In genomic region chr4:186039697-186040096, GRCh38 we compare ENCODE assay signal across 19 cellular contexts. TPM values are rescaled to one million over a fixed set of nuclear protein-coding genes. Genes with fewer than 3 reads are reported as not detected.
DNase-seq lines count a peak whose midpoint lies in the region; ATAC-seq and TF ChIP-seq lines count a peak whose summit lies in the region.
"Had no signal": no experiment of that assay in that cellular context is flagged by ENCODE, and none has a peak within 500 bp of the region (broad histone marks: within the 10 kb centered on the region; RNA-seq: fewer than 3 reads in every experiment).

No MANE protein-coding gene starts in this region.

- peaks cover 29% of the 10 kb centered on the region for H3K9me3 Mint-ChIP-seq in GM23338
- H3K9me3 Mint-ChIP-seq: activated T-helper 2 cell treated with anti-CD3 and anti-CD28 coated beads, Interferon-gamma antibody, Interleukin-2, Interleukin-4, amounts not matched to agents 10 μg/mL and 5 μg/mL and 100 μg/mL, durations not matched to agents 14 hours and 24 hours and 36 hours had no signal

- peaks cover 12% of the 10 kb centered on the region for H3K27me3 Mint-ChIP-seq in GM23338 (ENCODE audit: insufficient read depth, low read depth, poor library complexity)

- TF ChIP-seq POLR2A in gastroesophageal sphincter (IDR thresholded peaks at IDR 0.05) = peak in 1 of 2 donors; percentile 17
- TF ChIP-seq POLR2A in sigmoid colon (IDR thresholded peaks at IDR 0.05) = peak; percentile 29 to 49

- H3K36me3 ChIP-seq in GM23338 (ENCODE audit: insufficient read depth) = no peaks in the 10 kb centered on the region; the same call in 1 of the 2 replicates
- H3K36me3 ChIP-seq in gastroesophageal sphincter = no peaks in the 10 kb centered on the region
- H3K36me3 ChIP-seq in sigmoid colon = no peaks in the 10 kb centered on the region
- H3K36me3 ChIP-seq: breast epithelium had no signal

- H3K27me3 ChIP-seq in GM23338 (ENCODE audit: insufficient read depth) (no peaks in the 10 kb centered on the region), gastroesophageal sphincter (no peaks in the 10 kb centered on the region), sigmoid colon (no peaks in the 10 kb centered on the region)

- H3K27ac Mint-ChIP-seq in GM23338 = no peak overlapping the region
- H3K27ac Mint-ChIP-seq: activated CD8-positive, alpha-beta memory T cell treated with anti-CD3 and anti-CD28 coated beads, Interleukin-2, amount 10 ng/mL, durations not matched to agents 7 days and 5 days; activated T-helper 2 cell treated with anti-CD3 and anti-CD28 coated beads, Interferon-gamma antibody, Interleukin-2, Interleukin-4, amounts not matched to agents 10 μg/mL and 5 μg/mL and 100 μg/mL, durations not matched to agents 14 hours and 24 hours and 36 hours; immature natural killer cell; naive thymus-derived CD8-positive, alpha-beta T cell had no signal

- H3K9me3 ChIP-seq in gastroesophageal sphincter (peaks cover 0 to 1% (median 0%) of the 10 kb centered on the region in 3 donors), sigmoid colon (no peaks in the 10 kb centered on the region)
- H3K9me3 ChIP-seq: breast epithelium had no signal

- H3K36me3 Mint-ChIP-seq in GM23338 (ENCODE audit: low read depth) = peaks cover 27% of the 10 kb centered on the region
- H3K36me3 Mint-ChIP-seq: activated CD8-positive, alpha-beta memory T cell treated with anti-CD3 and anti-CD28 coated beads, Interleukin-2, amount 10 ng/mL, durations not matched to agents 7 days and 5 days; immature natural killer cell had no signal

- peaks cover 2% of the 10 kb centered on the region; the same call in 1 of the 2 replicates for H3F3A ChIP-seq in GM23338 (replicated peaks; ENCODE audit: low read depth)

- no peak overlapping the region for H3K27ac ChIP-seq in GM23338 (ENCODE audit: low read depth)
- H3K27ac ChIP-seq in gastroesophageal sphincter = peak overlapping the region; percentile 50 to 80 (median 73)
- peak overlapping the region; percentile 68 to 87 (median 74) for H3K27ac ChIP-seq in sigmoid colon
- H3K27ac ChIP-seq: breast epithelium, PC-9 had no signal

- no peak overlapping the region for H3K4me3 Mint-ChIP-seq in GM23338
- H3K4me3 Mint-ChIP-seq: activated CD8-positive, alpha-beta memory T cell treated with anti-CD3 and anti-CD28 coated beads, Interleukin-2, amount 10 ng/mL, durations not matched to agents 7 days and 5 days; immature natural killer cell; naive thymus-derived CD8-positive, alpha-beta T cell had no signal

- H3K4me1 Mint-ChIP-seq in GM23338 = peaks cover 6% of the 10 kb centered on the region
- H3K4me1 Mint-ChIP-seq: activated CD8-positive, alpha-beta memory T cell treated with anti-CD3 and anti-CD28 coated beads, Interleukin-2, amount 10 ng/mL, durations not matched to agents 7 days and 5 days; immature natural killer cell had no signal

- ATAC-seq in GM23338 (peak; percentile 50), gastroesophageal sphincter (peak; percentile 37), GM18873 (IDR thresholded peaks at IDR 0.05; ENCODE audit: low FRiP score, unreplicated experiment) (no peak)
- ATAC-seq: activated CD8-positive, alpha-beta memory T cell treated with anti-CD3 and anti-CD28 coated beads, Interleukin-2, amount 10 ng/mL, durations not matched to agents 7 days and 5 days; naive thymus-derived CD8-positive, alpha-beta T cell had no signal

- TF ChIP-seq EP300 in gastroesophageal sphincter (IDR thresholded peaks at IDR 0.05) = no peak
- peak in 1 of 4 donors; percentile 33 for TF ChIP-seq EP300 in sigmoid colon (IDR thresholded peaks at IDR 0.05)

- H3K4me3 ChIP-seq in GM23338 = no peak overlapping the region
- peak overlapping the region; percentile 0 to 21 for H3K4me3 ChIP-seq in gastroesophageal sphincter
- H3K4me3 ChIP-seq in sigmoid colon = peak overlapping the region in 3 of 4 donors; percentile 31 to 37 (median 32)
- H3K4me3 ChIP-seq: breast epithelium, PC-9, smooth muscle cell had no signal

- H3K4me1 ChIP-seq in GM23338 (ENCODE audit: insufficient read depth) (peaks cover 6% of the 10 kb centered on the region), gastroesophageal sphincter (peaks cover 2 to 27% (median 4%) of the 10 kb centered on the region in 3 donors), sigmoid colon (peaks cover 0 to 30% (median 15%) of the 10 kb centered on the region in 4 donors)
- H3K4me1 ChIP-seq: breast epithelium had no signal

- TF ChIP-seq CTCF in GM23338 (conservative IDR thresholded peaks at IDR 0.05; ENCODE audit: low read depth in 2 of 2) (no peak), gastroesophageal sphincter (IDR thresholded peaks at IDR 0.05) (no peak), sigmoid colon (IDR thresholded peaks at IDR 0.05) (no peak)

- H4K20me1 ChIP-seq in GM23338 (replicated peaks; ENCODE audit: insufficient read depth) = no peaks in the 10 kb centered on the region

- intact Hi-C loops in sigmoid colon (cut with DNase I) = loop anchor here (2.0 to 10.0 kb wide), 7 partner anchors 399 to 892 kb away; partner anchors contain the start of genes CCDC110, CFAP97, PDLIM3 and SNX25

- no peaks in the 10 kb centered on the region for H3K79me2 ChIP-seq in GM23338 (replicated peaks; ENCODE audit: insufficient read depth)

- H2AFZ ChIP-seq in GM23338 = peak overlapping the region; percentile 92
- H2AFZ ChIP-seq: PC-9 had no signal

- H3K9me2 ChIP-seq in GM23338 (ENCODE audit: insufficient read depth) = no peaks in the 10 kb centered on the region

- DNase-seq in NCI-H1092 treated with DMSO at 0.1 percent for 48 hours (lab: John Stamatoyannopoulos, UW) (peak; percentile 39), NCI-H1092 (lab: John Stamatoyannopoulos, UW) (no peak), GM23338 (ENCODE audit: low spot score) (peak; percentile 36), sigmoid colon (peak; percentile 76), SW480 (ENCODE audit: low spot score) (no peak), iPS-NIHi11 (ENCODE audit: low spot score) (no peak)
- DNase-seq: activated CD4-positive, alpha-beta T cell treated with anti-CD3 and anti-CD28 coated beads for 1 hour; activated CD8-positive, alpha-beta memory T cell treated with anti-CD3 and anti-CD28 coated beads, Interleukin-2, amount 10 ng/mL, durations not matched to agents 7 days and 5 days; erythroblast; glutamatergic neuron; immature natural killer cell; naive thymus-derived CD8-positive, alpha-beta T cell; PC-9; stimulated activated CD4-positive, alpha-beta T cell treated with anti-CD3 and anti-CD28 coated beads, Interleukin-4, amount 100 ng/mL, for 4 hours had no signal

- 22 to 48% methylated on average over 6 to 13 of the region's 16 CpGs for WGBS in gastroesophageal sphincter (ENCODE audit: low coverage in 1 of 2), 2 donors
- 54 to 68% methylated on average over 16 of the region's 16 CpGs for WGBS in sigmoid colon, 2 donors

- no peak overlapping the region for H3K4me2 ChIP-seq in GM23338
- H3K4me2 ChIP-seq: PC-9, smooth muscle cell had no signal

TF ChIP-seq in GM23338, 12 proteins besides CTCF, POLR2A, EP300 and RAD21 (continues in another document):
- TF ChIP-seq STAT1 (IDR thresholded peaks at IDR 0.05; ENCODE audit: unreplicated experiment) = no peak
- TF ChIP-seq EZH2 (IDR thresholded peaks at IDR 0.05; ENCODE audit: low read depth, unreplicated experiment) = no peak
- TF ChIP-seq ZNF331 (CRISPR knock-in tag; IDR thresholded peaks at IDR 0.05; ENCODE audit: low read depth) = no peak
- TF ChIP-seq CREB1 (CRISPR knock-in tag; IDR thresholded peaks at IDR 0.05; ENCODE audit: low read depth) = no peak
- TF ChIP-seq REST (IDR thresholded peaks at IDR 0.05; ENCODE audit: unreplicated experiment) = no peak
- no peak for TF ChIP-seq POLR2AphosphoS5 (IDR thresholded peaks at IDR 0.05; ENCODE audit: low read depth)

RNA-seq across cellular contexts. Expression of gene TLR3, which starts 29.3 kb away (rescaled TPM):
- total RNA-seq in GM23338 (2014; rRNA removed; shearing (Covaris generic)) = 0.27 and 0.38 TPM in 2 replicates
- 0.32 and 0.33 TPM in 2 replicates for polyA plus RNA-seq in GM23338 (2016; fragmentation: Nextera tagmentation; extraction: Ambion mirVana)
- total RNA-seq in gastroesophageal sphincter = 1 to 10 TPM; 4.3 to 8.4 (median 6.8) TPM
- total RNA-seq in sigmoid colon = 1 to 10 TPM; 3.0 to 8.2 (median 5.0) TPM
- 1 to 10 TPM; 1.8 to 5.2 (median 2.4) TPM for polyA plus RNA-seq in sigmoid colon
- total RNA-seq: activated T-helper 2 cell treated with anti-CD3 and anti-CD28 coated beads, Interferon-gamma antibody, Interleukin-2, Interleukin-4, amounts not matched to agents 10 μg/mL and 5 μg/mL and 100 μg/mL, durations not matched to agents 14 hours and 24 hours and 36 hours had no signal

Comparison
In these comparisons a context has a peak if more than half of its experiments do, and no peak if none do; other contexts are left out.
1. DNase-seq: peak in NCI-H1092 treated with DMSO at 0.1 percent for 48 hours (single experiment), GM23338 (single experiment) and sigmoid colon (single experiment); none in NCI-H1092 (single experiment), SW480 (single experiment) and iPS-NIHi11 (single experiment).